ENCODE assay signal across 9 cellular contexts in the genomic region with DNA sequence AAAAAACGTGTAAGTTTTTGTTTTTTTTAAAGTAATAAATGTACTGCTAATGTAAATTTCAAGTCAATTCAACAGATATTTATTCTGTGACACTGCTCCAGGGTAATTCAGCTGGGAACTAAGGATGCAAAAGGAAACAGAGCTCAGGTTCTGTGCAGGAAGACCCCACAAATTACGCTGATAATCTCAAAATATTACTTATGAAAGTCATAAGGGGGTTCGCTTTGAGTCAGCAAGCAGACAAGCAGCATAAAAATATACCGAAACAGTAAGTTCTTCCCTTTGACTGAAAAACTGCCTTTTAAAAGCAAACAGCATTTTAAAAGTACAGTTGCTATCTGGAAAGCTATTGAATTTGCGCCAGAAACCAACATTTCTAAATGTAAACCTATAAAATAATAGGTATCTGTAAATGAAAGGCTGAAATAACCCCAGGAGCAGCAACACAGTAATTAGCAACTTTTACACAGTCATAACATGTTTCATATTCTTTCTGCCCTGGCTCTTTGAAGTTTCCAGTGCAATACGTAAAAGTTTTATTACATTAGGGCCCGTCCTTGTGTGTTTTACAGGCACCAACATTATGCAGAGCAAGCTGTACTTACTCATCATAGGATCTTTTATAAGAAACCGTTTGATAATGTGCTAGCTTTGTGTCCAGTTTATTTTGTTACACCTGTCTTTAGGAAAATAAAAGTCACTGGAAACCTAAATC. TPM values are rescaled to one million over a fixed set of nuclear protein-coding genes. Genes with fewer than 3 reads are reported as not detected.
A peak's percentile ranks its signal among the peaks of the same experiment; 100 is the strongest.
DNase-seq lines count a peak whose midpoint lies in the region; ATAC-seq, FAIRE-seq and TF ChIP-seq lines count a peak whose summit lies in the region.
"Not testable (repeated sequence)": the region's sequence is repeated elsewhere in the genome, so short reads cannot be mapped to it uniquely, and the experiment has no call there.
"Had no signal": no experiment of that assay in that cellular context is flagged by ENCODE, and none has a peak within 500 bp of the region (broad histone marks: within the 10 kb centered on the region; RNA-seq: fewer than 3 reads in every experiment).

No MANE protein-coding gene starts in this region.

- peaks cover 15% of the 10 kb centered on the region for H3K27me3 Mint-ChIP-seq in CD4-positive, alpha-beta T cell
- H3K27me3 Mint-ChIP-seq in activated naive CD4-positive, alpha-beta T cell treated with anti-CD3 and anti-CD28 coated beads, Interleukin-2, amount 50 U/mL, for 24 hours; chondrocyte (ENCODE audit: low read depth): not testable (repeated sequence)
- H3K27me3 Mint-ChIP-seq in mesothelial cell of epicardium (ENCODE audit: low read depth), result peaks cover 51% of the 10 kb centered on the region

- H3K4me3 ChIP-seq in HFF-Myc (replicated peaks; ENCODE audit: low read depth, low read length) (peak overlapping the region; percentile 39; the same call in 1 of the 2 replicates), OCI-LY3 (ENCODE audit: low read length) (peak overlapping the region; percentile 64; the same call in 1 of the 2 replicates), neural cell (ENCODE audit: low read length) (peak overlapping the region; percentile 58)
- not testable (repeated sequence) for H3K4me3 ChIP-seq in small intestine (ENCODE audit: low read depth in 1 of 2, low read length in 2 of 2)

- peaks cover 14% of the 10 kb centered on the region; the same call in 1 of the 2 replicates for H4K20me1 ChIP-seq in OCI-LY3 (ENCODE audit: insufficient read depth, low read length)
- not testable (repeated sequence) for H4K20me1 ChIP-seq in neural cell (ENCODE audit: insufficient read depth)

- H3K4me1 Mint-ChIP-seq in CD4-positive, alpha-beta T cell (ENCODE audit: low read depth), result not testable (repeated sequence)
- peaks cover 17% of the 10 kb centered on the region for H3K4me1 Mint-ChIP-seq in activated naive CD4-positive, alpha-beta T cell treated with anti-CD3 and anti-CD28 coated beads, Interleukin-2, amount 50 U/mL, for 24 hours
- H3K4me1 Mint-ChIP-seq in chondrocyte (ENCODE audit: low read depth), result peaks cover 30% of the 10 kb centered on the region
- H3K4me1 Mint-ChIP-seq in mesothelial cell of epicardium, result peaks cover 17% of the 10 kb centered on the region

- H3K36me3 Mint-ChIP-seq in CD4-positive, alpha-beta T cell (ENCODE audit: low read depth); activated naive CD4-positive, alpha-beta T cell treated with anti-CD3 and anti-CD28 coated beads, Interleukin-2, amount 50 U/mL, for 24 hours; chondrocyte (ENCODE audit: low read depth); mesothelial cell of epicardium: not testable (repeated sequence)

- H3K27ac ChIP-seq in CD4-positive, alpha-beta T cell (ENCODE audit: low read depth, low read length); neural cell (ENCODE audit: low read length); small intestine (ENCODE audit: low read depth in 1 of 2, low read length in 1 of 2): not testable (repeated sequence)
- H3K27ac ChIP-seq in OCI-LY3 (ENCODE audit: low read length), result peak overlapping the region; percentile 77

- H3K79me2 ChIP-seq in OCI-LY3 (ENCODE audit: low read length), result peaks cover 22% of the 10 kb centered on the region
- not testable (repeated sequence) for H3K79me2 ChIP-seq in neural cell (replicated peaks; ENCODE audit: insufficient read depth, low read length)

- TF ChIP-seq EP300 in neural cell (conservative IDR thresholded peaks at IDR 0.05; ENCODE audit: poor library complexity, severe bottlenecking), result not testable (repeated sequence)

- H3K4me3 Mint-ChIP-seq in CD4-positive, alpha-beta T cell, result peak overlapping the region; percentile 80
- peak overlapping the region; percentile 76 for H3K4me3 Mint-ChIP-seq in activated naive CD4-positive, alpha-beta T cell treated with anti-CD3 and anti-CD28 coated beads, Interleukin-2, amount 50 U/mL, for 24 hours
- H3K4me3 Mint-ChIP-seq in chondrocyte (ENCODE audit: unreplicated experiment) (peak overlapping the region; percentile 79), mesothelial cell of epicardium (peak overlapping the region; percentile 60)

- not testable (repeated sequence) for H3K9me3 ChIP-seq in CD4-positive, alpha-beta T cell (ENCODE audit: control insufficient read depth, low read length); OCI-LY3 (ENCODE audit: insufficient read depth, low read length); neural cell (ENCODE audit: low read length); small intestine (ENCODE audit: control insufficient read depth, low read depth)

- peaks cover 30% of the 10 kb centered on the region for H3K4me1 ChIP-seq in OCI-LY3 (ENCODE audit: low read length)
- not testable (repeated sequence) for H3K4me1 ChIP-seq in small intestine (ENCODE audit: control insufficient read depth in 2 of 2, insufficient read depth in 1 of 2, low read depth in 1 of 2, low read length in 1 of 2)

- WGBS in small intestine, 3 donors, result 26 to 39% (median 37%) methylated on average over 2 to 3 of the region's 8 CpGs

- H3K9me2 ChIP-seq in neural cell (ENCODE audit: insufficient read depth, low read length), result not testable (repeated sequence)

- H3F3A ChIP-seq in neural cell (ENCODE audit: insufficient read depth, low read length, poor library complexity, severe bottlenecking), result not testable (repeated sequence)

- CTCF ChIA-PET in CD4-positive, alpha-beta T cell (lab: Charles Lee), result not testable (repeated sequence)

- H3K9ac ChIP-seq in OCI-LY3 (ENCODE audit: low read length); neural cell (ENCODE audit: low read length): not testable (repeated sequence)

- peak; percentile 68 for FAIRE-seq in small intestine (lab: Jason Lieb, UNC)

- DNase-seq in CD4-positive, alpha-beta T cell; HFF-Myc (ENCODE audit: extremely low read depth, low read depth); chondrocyte (ENCODE audit: low spot score); mesothelial cell of epicardium (ENCODE audit: low spot score in 2 of 2, unreplicated experiment in 2 of 2); small intestine: not testable (repeated sequence)

- not testable (repeated sequence) for TF ChIP-seq CTCF in CD4-positive, alpha-beta T cell (IDR thresholded peaks at IDR 0.05); HFF-Myc (IDR thresholded peaks at IDR 0.05; ENCODE audit: low read depth, low read length, missing control alignments); OCI-LY3 (IDR thresholded peaks at IDR 0.05; ENCODE audit: low read depth, low read length); chondrocyte (IDR thresholded peaks at IDR 0.05); mesothelial cell of epicardium (IDR thresholded peaks at IDR 0.05; ENCODE audit: unreplicated experiment); neural cell (IDR thresholded peaks at IDR 0.05; ENCODE audit: poor library complexity, severe bottlenecking)

- intact Hi-C loops in CD4-positive, alpha-beta T cell (cut with DNase I, micrococcal nuclease), result not testable (repeated sequence)

- POLR2A ChIA-PET in CD4-positive, alpha-beta T cell (lab: Charles Lee), result not testable (repeated sequence)

- H3K36me3 ChIP-seq in OCI-LY3 (replicated peaks; ENCODE audit: low read depth, low read length); neural cell (ENCODE audit: insufficient read depth, low read length); small intestine (ENCODE audit: control insufficient read depth in 2 of 2, insufficient read depth in 2 of 2, low read length in 2 of 2): not testable (repeated sequence)

- TF ChIP-seq RAD21 in neural cell (conservative IDR thresholded peaks at IDR 0.05), result not testable (repeated sequence)

- not testable (repeated sequence) for H3K27ac Mint-ChIP-seq in CD4-positive, alpha-beta T cell; activated naive CD4-positive, alpha-beta T cell treated with anti-CD3 and anti-CD28 coated beads, Interleukin-2, amount 50 U/mL, for 24 hours; chondrocyte (ENCODE audit: unreplicated experiment); mesothelial cell of epicardium

- not testable (repeated sequence) for H3K27me3 ChIP-seq in CD4-positive, alpha-beta T cell (ENCODE audit: control insufficient read depth, insufficient read depth, low read length); OCI-LY3 (ENCODE audit: low read depth, low read length)
- H3K27me3 ChIP-seq in neural cell (ENCODE audit: insufficient read depth, low read depth, low read length) (peaks cover 10% of the 10 kb centered on the region), small intestine (ENCODE audit: control insufficient read depth in 2 of 2, insufficient read depth in 2 of 2, low read length in 2 of 2) (peaks cover 0 to 14% of the 10 kb centered on the region in 2 donors)

- peak overlapping the region; percentile 68 for H3K4me2 ChIP-seq in OCI-LY3 (ENCODE audit: low read length)
- H3K4me2 ChIP-seq in neural cell (ENCODE audit: low read length), result not testable (repeated sequence)

- not testable (repeated sequence) for H3K9me3 Mint-ChIP-seq in CD4-positive, alpha-beta T cell; activated naive CD4-positive, alpha-beta T cell treated with anti-CD3 and anti-CD28 coated beads, Interleukin-2, amount 50 U/mL, for 24 hours; chondrocyte (ENCODE audit: low read depth); mesothelial cell of epicardium

- ATAC-seq in CD4-positive, alpha-beta T cell (ENCODE audit: poor library complexity), result not testable (repeated sequence)

- H2AFZ ChIP-seq in OCI-LY3 (ENCODE audit: low read depth, low read length); neural cell (ENCODE audit: low read depth, low read length): not testable (repeated sequence)

RNA-seq across cellular contexts. Expression of gene AFF3, which starts 39.8 kb away (rescaled TPM):
- total RNA-seq in CD4-positive, alpha-beta T cell, result 10 to 100 TPM; 15.4 to 15.7 TPM
- total RNA-seq in chondrocyte (113 to 172 TPM (median 127 TPM) in 3 replicates), mesothelial cell of epicardium (14.4 to 15.6 TPM (median 14.7 TPM) in 3 replicates)
- polyA plus RNA-seq in neural cell (5.1 and 5.7 TPM in 2 replicates), small intestine (under 1 TPM in 2 of 3 donors, not detected in 1; 0.27 to 0.92 TPM)
- polyA minus RNA-seq in neural cell, result 26.5 and 39.0 TPM in 2 replicates
- total RNA-seq: HepG2 had no signal
- polyA plus RNA-seq: HepG2 had no signal
